Comparison of ENCODE assay signal across 8 cellular contexts in genomic region chr1:101820080-101820479, GRCh38.
DNase-seq lines count a peak whose midpoint lies in the region; ATAC-seq and TF ChIP-seq lines count a peak whose summit lies in the region.

No MANE protein-coding gene starts in this region.

- POLR2A ChIA-PET in OCI-LY7 (lab: Charles Lee), result no interaction called here

- no peak overlapping the region for H2AFZ ChIP-seq in OCI-LY7 (ENCODE audit: low read length)

- CTCF ChIA-PET in OCI-LY7 (lab: Charles Lee; ENCODE audit: unreplicated experiment), result no interaction called here

- no peak overlapping the region for H3K4me2 ChIP-seq in OCI-LY7 (ENCODE audit: low read length)

- no peaks in the 10 kb centered on the region for H3K9me2 ChIP-seq in OCI-LY7 (ENCODE audit: insufficient read depth, low read length)

- BruUV-seq in OCI-LY7 (replicated peaks; lab: Mats Ljungman, UMichigan), result no TSS peak

- H4K20me1 ChIP-seq in OCI-LY7 (ENCODE audit: insufficient read depth, low read length), result no peaks in the 10 kb centered on the region

- no peaks in the 10 kb centered on the region for H3K9me3 ChIP-seq in OCI-LY7 (ENCODE audit: low read length)

- H3K4me3 ChIP-seq in OCI-LY7 (ENCODE audit: low read depth, low read length, poor library complexity, severe bottlenecking) (no peak overlapping the region), fibroblast of villous mesenchyme (ENCODE audit: low read depth, low read length) (no peak overlapping the region)

- TF ChIP-seq CTCF in OCI-LY7 (conservative IDR thresholded peaks at IDR 0.05; ENCODE audit: low read length) (peak; percentile 65), fibroblast of villous mesenchyme (IDR thresholded peaks at IDR 0.05; ENCODE audit: insufficient read depth, low read depth, low read length) (no peak)

- no peak overlapping the region for H3K27ac ChIP-seq in OCI-LY7 (ENCODE audit: low read depth, low read length, poor library complexity, severe bottlenecking)

- intact Hi-C loops in OCI-LY7 (cut with micrococcal nuclease; ENCODE audit: unreplicated experiment), result no loop called here

- DNase-seq in DMS114 treated with DMSO at 0.1 percent for 48 hours (lab: John Stamatoyannopoulos, UW; ENCODE audit: unreplicated experiment) (peak; percentile 24), OCI-LY7 (ENCODE audit: low spot score) (peak; percentile 10), fibroblast of villous mesenchyme (ENCODE audit: low read depth) (peak; percentile 1), superior temporal gyrus (ENCODE audit: extremely low spot score) (peak; percentile 68)

- H3K79me2 ChIP-seq in OCI-LY7 (ENCODE audit: insufficient read depth, low read depth, low read length), result no peaks in the 10 kb centered on the region

- no peaks in the 10 kb centered on the region for H3K4me1 ChIP-seq in OCI-LY7 (ENCODE audit: insufficient read depth, low read length, poor library complexity, severe bottlenecking)

- ATAC-seq in HG03025 (IDR thresholded peaks at IDR 0.05; ENCODE audit: low FRiP score, unreplicated experiment) (peak; percentile 53), HG03039 (IDR thresholded peaks at IDR 0.05; ENCODE audit: unreplicated experiment) (no peak), GM21529 (IDR thresholded peaks at IDR 0.05; ENCODE audit: unreplicated experiment) (no peak), GM21526 (IDR thresholded peaks at IDR 0.05; ENCODE audit: low FRiP score, unreplicated experiment) (no peak)

- H3K36me3 ChIP-seq in OCI-LY7 (ENCODE audit: insufficient read depth, low read length), result no peaks in the 10 kb centered on the region

Comparison
In these comparisons a context has a peak if more than half of its experiments do, and no peak if none do; other contexts are left out.
1. DNase-seq: peak in every context shown above with its lines; median percentile 68 in superior temporal gyrus; 24 in DMS114 treated with DMSO at 0.1 percent for 48 hours; 10 in OCI-LY7; 1 in fibroblast of villous mesenchyme.